Comparison of ENCODE assay signal across 8 cellular contexts in the genomic region with DNA sequence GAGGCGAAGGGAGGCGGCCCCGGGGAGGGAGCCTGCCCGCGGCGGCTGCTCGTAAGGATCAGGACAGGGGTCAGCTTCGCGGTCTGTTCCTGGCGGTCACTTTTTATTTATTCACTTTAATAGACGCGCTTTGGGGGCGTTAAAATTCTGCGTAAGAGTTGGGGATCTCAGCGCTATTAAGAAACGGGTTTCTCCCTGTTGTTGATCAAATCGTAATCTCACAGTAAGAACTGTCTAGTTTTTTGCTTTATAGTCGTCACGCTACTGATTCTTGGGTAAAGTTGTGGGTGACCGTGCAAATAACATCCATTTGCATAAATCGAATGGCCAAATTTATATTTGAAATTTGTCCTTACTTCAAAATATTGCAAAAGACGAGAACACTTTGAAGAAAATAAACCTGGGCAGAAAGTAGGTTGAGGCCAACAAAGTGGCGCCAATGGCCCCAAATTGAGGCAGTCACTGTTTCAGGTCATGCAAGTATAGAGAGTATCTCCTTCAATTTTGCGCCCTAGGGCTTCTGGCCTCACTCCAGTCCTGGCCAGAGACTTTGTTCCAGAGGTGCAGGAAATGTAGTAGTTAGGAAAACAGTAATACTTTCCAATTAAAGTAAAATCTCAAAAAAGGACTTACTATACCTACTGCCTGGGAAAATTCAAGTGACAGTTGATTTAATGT. TPM values are rescaled to one million over a fixed set of nuclear protein-coding genes. Genes with fewer than 3 reads are reported as not detected.
DNase-seq lines count a peak whose midpoint lies in the region; ATAC-seq lines count a peak whose summit lies in the region.

No MANE protein-coding gene starts in this region.

- H3K4me3 Mint-ChIP-seq in activated T-cell treated with anti-CD3 and anti-CD28 coated beads, Interleukin-2, amount 50 U/mL, for 24 hours, result peak overlapping the region; percentile 91
- peak overlapping the region; percentile 90 to 98 (median 96) for H3K4me3 Mint-ChIP-seq in naive thymus-derived CD4-positive, alpha-beta T cell

- peaks cover 38% of the 10 kb centered on the region for H3K4me1 Mint-ChIP-seq in activated T-cell treated with anti-CD3 and anti-CD28 coated beads, Interleukin-2, amount 50 U/mL, for 24 hours (ENCODE audit: low read depth)
- H3K4me1 Mint-ChIP-seq in naive thymus-derived CD4-positive, alpha-beta T cell, result peaks cover 38 to 66% (median 55%) of the 10 kb centered on the region in 7 donors

- H3K9me3 Mint-ChIP-seq in activated T-cell treated with anti-CD3 and anti-CD28 coated beads, Interleukin-2, amount 50 U/mL, for 24 hours, result no peaks in the 10 kb centered on the region
- peaks cover 0 to 6% (median 0%) of the 10 kb centered on the region in 11 donors for H3K9me3 Mint-ChIP-seq in naive thymus-derived CD4-positive, alpha-beta T cell

- H3K36me3 Mint-ChIP-seq in activated T-cell treated with anti-CD3 and anti-CD28 coated beads, Interleukin-2, amount 50 U/mL, for 24 hours (ENCODE audit: low read depth), result peaks cover 37% of the 10 kb centered on the region
- H3K36me3 Mint-ChIP-seq in naive thymus-derived CD4-positive, alpha-beta T cell, result peaks cover 0 to 14% (median 4%) of the 10 kb centered on the region in 5 donors

- in situ Hi-C loops in SK-MEL-5 (cut with HindIII; ENCODE audit: low pct_unique_long_range_greater_than_20kb, low sequenced_read_pairs), result no loop called here

- H3K9me3 ChIP-seq in naive thymus-derived CD4-positive, alpha-beta T cell (ENCODE audit: control insufficient read depth in 2 of 3, low read length in 3 of 3), result no peaks in the 10 kb centered on the region

- H3K4me3 ChIP-seq in naive thymus-derived CD4-positive, alpha-beta T cell (ENCODE audit: low read length), result peak overlapping the region; percentile 84

- no peaks in the 10 kb centered on the region for H3K27me3 ChIP-seq in naive thymus-derived CD4-positive, alpha-beta T cell (ENCODE audit: control insufficient read depth in 2 of 2, insufficient read depth in 2 of 2, low read length in 2 of 2)

- DNase-seq in activated T-cell treated with anti-CD3 and anti-CD28 coated beads, Interleukin-2, amount 50 U/mL, for 24 hours, result no peak
- no peak for DNase-seq in activated T-cell treated with anti-CD3 and anti-CD28 coated beads for 4 hours
- DNase-seq in SK-MEL-5 (ENCODE audit: low read depth, low spot score), result peak; percentile 61
- DNase-seq in epithelial cell of prostate (ENCODE audit: low read depth, low spot score), result no peak
- DNase-seq in naive thymus-derived CD4-positive, alpha-beta T cell, result peak in 2 of 9 donors; percentile 5 to 7
- DNase-seq in NCI-H2196 treated with DMSO at 0.1 percent for 48 hours (lab: John Stamatoyannopoulos, UW; ENCODE audit: unreplicated experiment), result no peak
- no peak for DNase-seq in glomerular visceral epithelial cell (ENCODE audit: extremely low spot score)

- no peaks in the 10 kb centered on the region for H3K27me3 Mint-ChIP-seq in activated T-cell treated with anti-CD3 and anti-CD28 coated beads, Interleukin-2, amount 50 U/mL, for 24 hours
- H3K27me3 Mint-ChIP-seq in naive thymus-derived CD4-positive, alpha-beta T cell, result peaks cover 0 to 5% (median 0%) of the 10 kb centered on the region in 5 donors

- peaks cover 15 to 20% of the 10 kb centered on the region in 2 donors for H3K4me1 ChIP-seq in naive thymus-derived CD4-positive, alpha-beta T cell (ENCODE audit: control insufficient read depth in 2 of 2, insufficient read depth in 2 of 2, low read length in 2 of 2)

- peak overlapping the region; percentile 91 for H3K27ac Mint-ChIP-seq in activated T-cell treated with anti-CD3 and anti-CD28 coated beads, Interleukin-2, amount 50 U/mL, for 24 hours
- H3K27ac Mint-ChIP-seq in naive thymus-derived CD4-positive, alpha-beta T cell, result peak overlapping the region; percentile 83 to 98 (median 92)

- peaks cover 0 to 6% (median 0%) of the 10 kb centered on the region in 3 experiments for H3K36me3 ChIP-seq in naive thymus-derived CD4-positive, alpha-beta T cell (ENCODE audit: control insufficient read depth in 2 of 3, insufficient read depth in 3 of 3, low read length in 3 of 3)

- POLR2A ChIA-PET in naive thymus-derived CD4-positive, alpha-beta T cell (lab: Charles Lee), result interaction anchor here (0.9 to 3.8 kb wide), 10 partner anchors 12 to 857 kb away, joined by 3 to 50 read pairs (median 5); partner anchors contain the start of gene ZBTB2

- CTCF ChIA-PET in naive thymus-derived CD4-positive, alpha-beta T cell (lab: Charles Lee), result interaction anchor here (0.7 to 1.0 kb wide), 3 partner anchors 18 to 63 kb away, joined by 3 to 4 read pairs (median 4); no protein-coding TSS in a partner anchor

- H3K27ac ChIP-seq in epithelial cell of prostate, result peak overlapping the region; percentile 89
- peak overlapping the region; percentile 86 for H3K27ac ChIP-seq in naive thymus-derived CD4-positive, alpha-beta T cell (ENCODE audit: low read depth, low read length)

- intact Hi-C loops in naive thymus-derived CD4-positive, alpha-beta T cell (cut with micrococcal nuclease), result loop anchor here (1.0 to 10.0 kb wide), 18 partner anchors 24 to 1886 kb away; partner anchors contain the start of genes FBXO5 (in 2 of the 2), MTRF1L (in 2 of the 2), GINM1 (in 1 of the 2) and LRP11 (in 1 of the 2)

- no peak for ATAC-seq in naive thymus-derived CD4-positive, alpha-beta T cell
- ATAC-seq in HG03432 (IDR thresholded peaks at IDR 0.05; ENCODE audit: unreplicated experiment), result no peak

RNA-seq across cellular contexts. Expression of gene RMND1, which starts 1.0 kb away (rescaled TPM):
- total RNA-seq in SK-MEL-5 (2014; rRNA removed; shearing (Covaris generic)), result 42.5 and 42.6 TPM in 2 replicates
- polyA plus RNA-seq in SK-MEL-5 (2015; cell fraction: cytosol; rRNA removed), result 20.4 and 21.7 TPM in 2 replicates
- 18.6 and 19.9 TPM in 2 replicates for polyA plus RNA-seq in SK-MEL-5 (2015; cell fraction: nucleus; rRNA removed)
- total RNA-seq in naive thymus-derived CD4-positive, alpha-beta T cell, result 10 to 100 TPM in 4 of 5 experiments, 1 to 10 TPM in 1; 8.8 to 21.5 (median 18.7) TPM
- polyA plus RNA-seq in naive thymus-derived CD4-positive, alpha-beta T cell, result 10 to 100 TPM in 1 of 2 donors, 1 to 10 TPM in 1; 7.6 to 15.3 TPM

RNA-seq across cellular contexts. Expression of gene CCDC170, which starts 40.9 kb away (rescaled TPM):
- total RNA-seq in SK-MEL-5 (2014; rRNA removed; shearing (Covaris generic)), result not detected in 2 replicates
- not detected in 2 replicates for polyA plus RNA-seq in SK-MEL-5 (2015; cell fraction: cytosol; rRNA removed)
- not detected in 2 replicates for polyA plus RNA-seq in SK-MEL-5 (2015; cell fraction: nucleus; rRNA removed)
- total RNA-seq in naive thymus-derived CD4-positive, alpha-beta T cell, result under 1 TPM in 2 of 5 experiments, not detected in 3; 0.56 TPM
- not detected for polyA plus RNA-seq in naive thymus-derived CD4-positive, alpha-beta T cell
